Comparison of ENCODE assay signal across 10 cellular contexts in the genomic region with DNA sequence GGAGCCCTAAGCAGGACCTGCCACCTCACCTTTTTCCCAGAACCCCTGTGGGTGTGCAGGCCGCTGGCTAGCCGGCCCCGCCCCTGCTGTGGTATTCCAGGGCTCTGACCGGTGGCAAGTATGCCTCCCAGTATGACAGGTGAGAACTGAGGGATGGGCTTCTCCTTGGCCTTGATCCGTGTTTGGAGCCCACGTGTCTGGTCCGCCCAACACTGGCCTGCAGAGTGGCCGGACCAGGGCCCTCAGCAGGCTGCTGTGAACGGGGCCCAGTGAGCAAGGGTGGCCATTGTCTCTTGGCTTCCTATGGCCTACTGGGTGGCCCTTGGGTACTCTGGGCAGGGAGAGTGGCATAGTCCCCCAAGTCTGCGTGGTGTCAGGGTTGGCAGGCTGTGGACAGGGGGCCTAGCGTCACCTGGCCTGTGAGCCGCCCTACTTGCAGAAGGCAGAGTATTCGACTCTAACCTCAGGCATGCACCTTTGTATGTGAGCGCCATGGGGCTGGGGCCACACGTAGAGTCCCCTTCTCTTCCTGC. TPM values are rescaled to one million over a fixed set of nuclear protein-coding genes. Genes with fewer than 3 reads are reported as not detected.
DNase-seq lines count a peak whose midpoint lies in the region; ATAC-seq, FAIRE-seq and TF ChIP-seq lines count a peak whose summit lies in the region.
"Had no signal": no experiment of that assay in that cellular context is flagged by ENCODE, and none has a peak within 500 bp of the region (broad histone marks: within the 10 kb centered on the region; RNA-seq: fewer than 3 reads in every experiment).

No MANE protein-coding gene starts in this region.

- CTCF ChIA-PET in CD8-positive, alpha-beta T cell (lab: Charles Lee), result interaction anchor here (1.0 kb wide), 1 partner anchor 10 kb away, joined by 4 read pairs; no protein-coding TSS in a partner anchor
- CTCF ChIA-PET in H1 (lab: Charles Lee; ENCODE audit: partially characterized antibody), result interaction anchor here (1.6 to 1.9 kb wide), 3 partner anchors 10 to 15 kb away, joined by 4 to 8 read pairs (median 4); no protein-coding TSS in a partner anchor
- CTCF ChIA-PET in A673 (lab: Charles Lee), result no interaction called here

- TF ChIP-seq POLR2A in H1 (IDR thresholded peaks at IDR 0.05; ENCODE audit: control extremely low read depth in 1 of 2, low read depth in 2 of 2, low read length in 2 of 2), result no peak

- peak overlapping the region; percentile 77 for H3K4me3 ChIP-seq in CD8-positive, alpha-beta T cell (ENCODE audit: low read depth, low read length)
- no peak overlapping the region for H3K4me3 ChIP-seq in RWPE2 (ENCODE audit: severe bottlenecking)
- H3K4me3 ChIP-seq in H1 (ENCODE audit: extremely low read depth in 1 of 4, insufficient read depth in 2 of 4, low read depth in 3 of 4, low read length in 4 of 4), result no peak overlapping the region
- no peak overlapping the region for H3K4me3 ChIP-seq in trophoblast cell (ENCODE audit: low read depth, low read length)
- H3K4me3 ChIP-seq in A673 (ENCODE audit: low read depth, low read length, poor library complexity, severe bottlenecking), result no peak overlapping the region

- BruUV-seq in A673 (replicated peaks; lab: Mats Ljungman, UMichigan), result no TSS peak

- H3K36me3 ChIP-seq in CD8-positive, alpha-beta T cell (ENCODE audit: insufficient read depth, low read length), result no peaks in the 10 kb centered on the region
- H3K36me3 ChIP-seq in RWPE2 (ENCODE audit: low read depth) (no peaks in the 10 kb centered on the region; the same call in 1 of the 2 replicates), H1 (ENCODE audit: control insufficient read depth in 2 of 4, insufficient read depth in 4 of 4, low read length in 3 of 4) (no peaks in the 10 kb centered on the region), trophoblast cell (ENCODE audit: control insufficient read depth in 1 of 2, insufficient read depth in 2 of 2, low read length in 2 of 2) (peaks cover 13 to 14% of the 10 kb centered on the region in 2 experiments), A673 (ENCODE audit: insufficient read depth, low read length, poor library complexity, severe bottlenecking) (no peaks in the 10 kb centered on the region)

- H3K4me3 Mint-ChIP-seq in CD8-positive, alpha-beta T cell, result peak overlapping the region; percentile 85

- TF ChIP-seq RAD21 in H1 (IDR thresholded peaks at IDR 0.05 in 1 of 2, conservative IDR thresholded peaks at IDR 0.05 in 1 of 2; ENCODE audit: low read depth in 2 of 2, low read length in 2 of 2), result no peak

- H2BK5ac ChIP-seq in H1 (ENCODE audit: low read depth, low read length), result no peak overlapping the region
- no peak overlapping the region for H2BK5ac ChIP-seq in trophoblast cell (ENCODE audit: low read depth, low read length, poor library complexity)

- H3K9me3 Mint-ChIP-seq in CD8-positive, alpha-beta T cell, result no peaks in the 10 kb centered on the region
- H3K9me3 Mint-ChIP-seq: activated naive CD4-positive, alpha-beta T cell treated with anti-CD3 and anti-CD28 coated beads, Interleukin-2, amount 50 U/mL, for 72 hours had no signal

- H3K4ac ChIP-seq in H1 (replicated peaks; ENCODE audit: insufficient read length, low read depth, low read length), result no peak overlapping the region
- H3K4ac ChIP-seq in trophoblast cell (ENCODE audit: low read depth, low read length), result no peak overlapping the region

- H2BK120ac ChIP-seq in H1 (replicated peaks; ENCODE audit: low read depth, low read length) (no peak overlapping the region), trophoblast cell (ENCODE audit: insufficient read depth, low read length, poor library complexity) (no peak overlapping the region)

- no peaks in the 10 kb centered on the region for H3K27me3 Mint-ChIP-seq in CD8-positive, alpha-beta T cell (ENCODE audit: low read depth)

- H4K8ac ChIP-seq in H1 (ENCODE audit: extremely low read depth, insufficient read depth, low read length) (0 out of 2 replicates have a peak overlapping the region, but pooled peaks have one; percentile 51), trophoblast cell (ENCODE audit: low read depth, low read length) (no peak overlapping the region)

- no peak overlapping the region for H2BK12ac ChIP-seq in H1 (ENCODE audit: low read depth, low read length)
- H2BK12ac ChIP-seq in trophoblast cell (ENCODE audit: low read length), result no peak overlapping the region

- H3K14ac ChIP-seq in H1 (ENCODE audit: insufficient read length), result no peak overlapping the region
- no peak overlapping the region for H3K14ac ChIP-seq in trophoblast cell (ENCODE audit: low read length)

- H2BK20ac ChIP-seq in H1 (ENCODE audit: low read length), result no peak overlapping the region

- H3K56ac ChIP-seq in H1 (replicated peaks; ENCODE audit: insufficient read length, low read depth, low read length), result no peak overlapping the region

- POLR2A ChIA-PET in CD8-positive, alpha-beta T cell (lab: Charles Lee), result interaction anchor here (2.1 to 3.7 kb wide), 2 partner anchors 9 to 10 kb away, joined by 12 to 16 read pairs; no protein-coding TSS in a partner anchor
- POLR2A ChIA-PET in H1 (lab: Charles Lee; ENCODE audit: partially characterized antibody) (interaction anchor here (1.4 to 2.5 kb wide), 2 partner anchors 16 to 30 kb away, joined by 3 to 6 read pairs; partner anchors contain the start of gene CAPN10), A673 (lab: Charles Lee; ENCODE audit: low non-redundant PET) (no interaction called here)

- no peak overlapping the region for H3K9ac ChIP-seq in H1 (replicated peaks in 1 of 4; ENCODE audit: extremely low read depth in 1 of 4, low read depth in 3 of 4, low read length in 3 of 4)
- no peak overlapping the region for H3K9ac ChIP-seq in trophoblast cell (ENCODE audit: low read length)

- WGBS in H1 (ENCODE audit: extremely low coverage in 1 of 2, insufficient coverage in 1 of 2, insufficient read length in 1 of 2, insufficient replicate concordance in 2 of 2, low coverage in 1 of 2, low lambda C conversion rate in 2 of 2, missing lambda C conversion rate in 1 of 2), 2 experiments, result 90% methylated on average over 11 of the region's 15 CpGs; no CpG with 5 or more reads in 1 of the 2 experiments
- WGBS in trophoblast cell (ENCODE audit: extremely low coverage, insufficient coverage, insufficient read length), result no CpG with 5 or more reads among the region's 15 CpGs

- peak in 1 of 7 experiments; percentile 46 for DNase-seq in CD8-positive, alpha-beta T cell
- DNase-seq in RWPE2 (ENCODE audit: low spot score) (peak; percentile 39), H1 (ENCODE audit: low read depth in 1 of 2, low spot score in 2 of 2) (peak in 1 of 2 experiments; percentile 40), trophoblast cell (no peak), putamen (ENCODE audit: low spot score) (no peak), A673 (ENCODE audit: low spot score) (no peak), NCI-H345 treated with DMSO at 0.1 percent for 48 hours (lab: John Stamatoyannopoulos, UW; ENCODE audit: unreplicated experiment) (no peak)
- DNase-seq: foreskin melanocyte had no signal

- H3K27ac ChIP-seq in CD8-positive, alpha-beta T cell (ENCODE audit: low read depth, low read length), result no peak overlapping the region
- H3K27ac ChIP-seq in RWPE2 (ENCODE audit: poor library complexity, severe bottlenecking) (no peak overlapping the region), H1 (ENCODE audit: low read depth, low read length) (no peak overlapping the region), trophoblast cell (ENCODE audit: low read depth, low read length) (no peak overlapping the region), A673 (ENCODE audit: low read depth, low read length, poor library complexity, severe bottlenecking) (no peak overlapping the region)

- FAIRE-seq in H1 (lab: Jason Lieb, UNC), result no peak

- no peak for TF ChIP-seq CTCF in CD8-positive, alpha-beta T cell (IDR thresholded peaks at IDR 0.05)
- no peak for TF ChIP-seq CTCF in RWPE2 (IDR thresholded peaks at IDR 0.05; ENCODE audit: poor library complexity, severe bottlenecking)
- no peak for TF ChIP-seq CTCF in H1 (IDR thresholded peaks at IDR 0.05; ENCODE audit: control extremely low read depth in 1 of 3, insufficient read depth in 1 of 3, low read depth in 1 of 3, low read length in 3 of 3)
- TF ChIP-seq CTCF in A673 (conservative IDR thresholded peaks at IDR 0.05; ENCODE audit: low read depth, low read length), result no peak

- no peak overlapping the region for H4K12ac ChIP-seq in trophoblast cell (ENCODE audit: low read depth, low read length)

- no peak for TF ChIP-seq EP300 in H1 (IDR thresholded peaks at IDR 0.05; ENCODE audit: borderline replicate concordance in 1 of 2, low read depth in 2 of 2, low read length in 2 of 2)

- no peak overlapping the region; a peak in 1 of 4 replicates for H3K4me2 ChIP-seq in H1 (ENCODE audit: insufficient read depth in 1 of 2, low read depth in 2 of 2, low read length in 2 of 2)
- H3K4me2 ChIP-seq in trophoblast cell (ENCODE audit: low read length), result no peak overlapping the region

- H2AK5ac ChIP-seq in H1 (ENCODE audit: low read depth, low read length) (no peak overlapping the region), trophoblast cell (ENCODE audit: low read length) (no peak overlapping the region)

- H2AFZ ChIP-seq in H1 (ENCODE audit: low read length) (no peak overlapping the region), trophoblast cell (ENCODE audit: insufficient read depth, low read length, poor library complexity) (no peak overlapping the region)

- no peaks in the 10 kb centered on the region for H3K79me1 ChIP-seq in H1 (ENCODE audit: low read depth, low read length)
- peaks cover 13% of the 10 kb centered on the region for H3K79me1 ChIP-seq in trophoblast cell (ENCODE audit: low read length)

- no peak for ATAC-seq in CD8-positive, alpha-beta T cell
- ATAC-seq in RWPE2 (ENCODE audit: low read depth), result no peak
- ATAC-seq in HG02870 (IDR thresholded peaks at IDR 0.05; ENCODE audit: unreplicated experiment), result no peak
- ATAC-seq: activated naive CD4-positive, alpha-beta T cell treated with anti-CD3 and anti-CD28 coated beads, Interleukin-2, amount 50 U/mL, for 72 hours had no signal

- H3K23me2 ChIP-seq in H1 (ENCODE audit: low read depth, low read length), result peaks cover 10% of the 10 kb centered on the region; the same call in 1 of the 2 replicates

- H3K27me3 ChIP-seq in CD8-positive, alpha-beta T cell (ENCODE audit: insufficient read depth, low read length), result no peaks in the 10 kb centered on the region
- H3K27me3 ChIP-seq in RWPE2 (ENCODE audit: insufficient read depth, poor library complexity, severe bottlenecking) (no peaks in the 10 kb centered on the region), H1 (replicated peaks in 1 of 4; ENCODE audit: control insufficient read depth in 3 of 4, extremely low read depth in 1 of 4, insufficient read depth in 3 of 4, low read length in 3 of 4) (peaks cover 18 to 34% (median 30%) of the 10 kb centered on the region in 4 experiments), trophoblast cell (ENCODE audit: insufficient read depth, low read length) (no peaks in the 10 kb centered on the region), A673 (replicated peaks; ENCODE audit: insufficient read depth, low read depth, low read length, poor library complexity) (no peaks in the 10 kb centered on the region)

- no peaks in the 10 kb centered on the region for H3K9me3 ChIP-seq in CD8-positive, alpha-beta T cell (ENCODE audit: low read length)
- no peaks in the 10 kb centered on the region for H3K9me3 ChIP-seq in RWPE2 (ENCODE audit: severe bottlenecking)
- no peaks in the 10 kb centered on the region for H3K9me3 ChIP-seq in H1 (ENCODE audit: insufficient read depth in 2 of 2, low read depth in 1 of 2, low read length in 1 of 2)
- peaks cover 1% of the 10 kb centered on the region for H3K9me3 ChIP-seq in trophoblast cell (ENCODE audit: insufficient read depth, low read depth, low read length)
- no peaks in the 10 kb centered on the region for H3K9me3 ChIP-seq in A673 (ENCODE audit: low read depth, low read length, poor library complexity, severe bottlenecking)

- H2BK15ac ChIP-seq in H1 (ENCODE audit: low read length), result no peak overlapping the region

- peak overlapping the region; percentile 85 for H3K27ac Mint-ChIP-seq in CD8-positive, alpha-beta T cell

- intact Hi-C loops in CD8-positive, alpha-beta T cell (cut with DNase I, micrococcal nuclease), result loop anchor here (5.0 to 10.0 kb wide), 10 partner anchors 52 to 1165 kb away; partner anchors contain the start of genes FARP2 (in 2 of the 2), ING5 (in 2 of the 2), HDAC4 (in 1 of the 2) and MTERF4 (in 1 of the 2)
- intact Hi-C loops in A673 (cut with micrococcal nuclease; ENCODE audit: unreplicated experiment), result no loop called here

- H4K5ac ChIP-seq in H1 (ENCODE audit: insufficient read length, low read depth, low read length), result no peak overlapping the region

- peaks cover 3 to 20% of the 10 kb centered on the region in 2 experiments for H4K20me1 ChIP-seq in H1 (replicated peaks in 1 of 2; ENCODE audit: control insufficient read depth in 1 of 2, insufficient read depth in 2 of 2, low read length in 2 of 2)

- no peak overlapping the region for H4K91ac ChIP-seq in H1 (replicated peaks; ENCODE audit: insufficient read length, low read length)
- H4K91ac ChIP-seq in trophoblast cell (ENCODE audit: low read depth, low read length), result no peak overlapping the region

- H3K79me2 ChIP-seq in H1 (ENCODE audit: control insufficient read depth in 1 of 2, insufficient read depth in 2 of 2, low read length in 2 of 2) (no peaks in the 10 kb centered on the region), trophoblast cell (ENCODE audit: control insufficient read depth, insufficient read depth, low read length, poor library complexity) (no peaks in the 10 kb centered on the region)

- H3K36me3 Mint-ChIP-seq in CD8-positive, alpha-beta T cell, result peaks cover 26% of the 10 kb centered on the region

- no peak overlapping the region for H3K18ac ChIP-seq in H1 (ENCODE audit: extremely low read depth, low read length)
- H3K18ac ChIP-seq in trophoblast cell (ENCODE audit: low read length), result peak overlapping the region; percentile 10

- H3K4me1 ChIP-seq in CD8-positive, alpha-beta T cell (ENCODE audit: insufficient read depth, low read length), result peaks cover 52% of the 10 kb centered on the region
- H3K4me1 ChIP-seq in RWPE2 (ENCODE audit: insufficient read depth, poor library complexity, severe bottlenecking) (peaks cover 18% of the 10 kb centered on the region), H1 (replicated peaks in 1 of 4; ENCODE audit: control insufficient read depth in 3 of 4, insufficient read depth in 4 of 4, low read length in 3 of 4) (peaks cover 0 to 29% (median 21%) of the 10 kb centered on the region in 4 experiments; a peak in 6 of 7 replicates), trophoblast cell (ENCODE audit: control insufficient read depth in 1 of 2, insufficient read depth in 2 of 2, low read length in 2 of 2) (peaks cover 28 to 39% of the 10 kb centered on the region in 2 experiments), A673 (ENCODE audit: insufficient read depth, low read length, poor library complexity, severe bottlenecking) (peaks cover 21% of the 10 kb centered on the region)

- peaks cover 54% of the 10 kb centered on the region for H3K4me1 Mint-ChIP-seq in CD8-positive, alpha-beta T cell (ENCODE audit: low read depth)

- H3K23ac ChIP-seq in H1 (ENCODE audit: insufficient read length) (no peak overlapping the region), trophoblast cell (ENCODE audit: low read length) (no peak overlapping the region)

RNA-seq across cellular contexts. Expression of gene RNPEPL1, which starts 1.8 kb away (rescaled TPM):
- total RNA-seq in CD8-positive, alpha-beta T cell, result 10 to 100 TPM; 73.3 to 75.0 TPM
- total RNA-seq in H1 (2021; fragmentation: NEBNext Ultra II Directional; extraction: Animal tissue kit (Norgen Biotek cat#: 25700)), result 11.3 and 11.7 TPM in 2 replicates
- polyA plus RNA-seq in H1 (2011; rRNA removed), result 9.0 and 13.5 TPM in 2 replicates
- 7.2 TPM for polyA plus RNA-seq in H1 (2011; cell fraction: cytosol; rRNA removed)
- polyA plus RNA-seq in H1 (2011; cell fraction: nucleus; rRNA removed), result 23.2 TPM
- polyA plus RNA-seq in H1 (2012, experiment 1 of 2), result 7.1 to 11.6 TPM (median 11.6 TPM) in 4 replicates
- 12.3 TPM for polyA plus RNA-seq in H1 (2012, experiment 2 of 2)
- 7.8 TPM for polyA plus RNA-seq in H1 (2013, experiment 1 of 2)
- 8.7 TPM for polyA plus RNA-seq in H1 (2013, experiment 2 of 2)
- 3.0 and 3.4 TPM in 2 replicates for polyA minus RNA-seq in H1 (2011; rRNA and poly(A)+ RNA removed)
- polyA minus RNA-seq in H1 (2011; cell fraction: cytosol; rRNA and poly(A)+ RNA removed), result 11.2 TPM
- 10.5 TPM for polyA minus RNA-seq in H1 (2011; cell fraction: nucleus; rRNA and poly(A)+ RNA removed)
- polyA plus RNA-seq in trophoblast cell (2013), result 43.3 and 44.3 TPM in 2 replicates
- 26.5 and 29.4 TPM in 2 replicates for total RNA-seq in A673 (2021)

RNA-seq across cellular contexts. Expression of gene DUSP28, which starts 9.9 kb away (rescaled TPM):
- total RNA-seq in CD8-positive, alpha-beta T cell, result 10 to 100 TPM; 16.4 to 17.3 TPM
- 1.3 and 2.1 TPM in 2 replicates for total RNA-seq in H1 (2021; fragmentation: NEBNext Ultra II Directional; extraction: Animal tissue kit (Norgen Biotek cat#: 25700))
- 2.3 and 3.3 TPM in 2 replicates for polyA plus RNA-seq in H1 (2011; rRNA removed)
- polyA plus RNA-seq in H1 (2011; cell fraction: cytosol; rRNA removed), result 2.8 TPM
- polyA plus RNA-seq in H1 (2011; cell fraction: nucleus; rRNA removed), result 2.2 TPM
- polyA plus RNA-seq in H1 (2012, experiment 1 of 2), result 1.6 to 2.9 TPM (median 1.9 TPM) in 4 replicates
- polyA plus RNA-seq in H1 (2012, experiment 2 of 2), result 2.8 TPM
- 1.5 TPM for polyA plus RNA-seq in H1 (2013, experiment 1 of 2)
- polyA plus RNA-seq in H1 (2013, experiment 2 of 2), result 1.8 TPM
- 1.1 and 4.7 TPM in 2 replicates for polyA minus RNA-seq in H1 (2011; rRNA and poly(A)+ RNA removed)
- polyA minus RNA-seq in H1 (2011; cell fraction: cytosol; rRNA and poly(A)+ RNA removed), result 0.88 TPM
- 7.1 TPM for polyA minus RNA-seq in H1 (2011; cell fraction: nucleus; rRNA and poly(A)+ RNA removed)
- polyA plus RNA-seq in trophoblast cell (2013), result 3.2 and 3.3 TPM in 2 replicates
- 4.9 and 5.1 TPM in 2 replicates for total RNA-seq in A673 (2021)

RNA-seq across cellular contexts. Expression of gene ANKMY1, which starts 12.3 kb away (rescaled TPM):
- 10 to 100 TPM; 23.4 to 23.9 TPM for total RNA-seq in CD8-positive, alpha-beta T cell
- 4.5 and 5.4 TPM in 2 replicates for total RNA-seq in H1 (2021; fragmentation: NEBNext Ultra II Directional; extraction: Animal tissue kit (Norgen Biotek cat#: 25700))
- polyA plus RNA-seq in H1 (2011; rRNA removed), result 4.8 and 6.4 TPM in 2 replicates
- 5.1 TPM for polyA plus RNA-seq in H1 (2011; cell fraction: cytosol; rRNA removed)
- 10.3 TPM for polyA plus RNA-seq in H1 (2011; cell fraction: nucleus; rRNA removed)
- 3.3 to 4.5 TPM (median 4.0 TPM) in 4 replicates for polyA plus RNA-seq in H1 (2012, experiment 1 of 2)
- 4.1 TPM for polyA plus RNA-seq in H1 (2012, experiment 2 of 2)
- 1.4 TPM for polyA plus RNA-seq in H1 (2013, experiment 1 of 2)
- polyA plus RNA-seq in H1 (2013, experiment 2 of 2), result 2.1 TPM
- 8.1 and 10.0 TPM in 2 replicates for polyA minus RNA-seq in H1 (2011; rRNA and poly(A)+ RNA removed)
- 3.9 TPM for polyA minus RNA-seq in H1 (2011; cell fraction: cytosol; rRNA and poly(A)+ RNA removed)
- 15.7 TPM for polyA minus RNA-seq in H1 (2011; cell fraction: nucleus; rRNA and poly(A)+ RNA removed)
- polyA plus RNA-seq in trophoblast cell (2013), result 4.7 and 5.0 TPM in 2 replicates
- 21.0 and 21.8 TPM in 2 replicates for total RNA-seq in A673 (2021)

RNA-seq across cellular contexts. Expression of gene CAPN10, which starts 16.5 kb away (rescaled TPM):
- 10 to 100 TPM; 65.9 to 68.9 TPM for total RNA-seq in CD8-positive, alpha-beta T cell
- total RNA-seq in H1 (2021; fragmentation: NEBNext Ultra II Directional; extraction: Animal tissue kit (Norgen Biotek cat#: 25700)), result 39.8 and 40.7 TPM in 2 replicates
- 30.7 and 44.5 TPM in 2 replicates for polyA plus RNA-seq in H1 (2011; rRNA removed)
- polyA plus RNA-seq in H1 (2011; cell fraction: cytosol; rRNA removed), result 44.8 TPM
- 302 TPM for polyA plus RNA-seq in H1 (2011; cell fraction: nucleus; rRNA removed)
- 32.9 to 47.0 TPM (median 38.8 TPM) in 4 replicates for polyA plus RNA-seq in H1 (2012, experiment 1 of 2)
- 20.9 TPM for polyA plus RNA-seq in H1 (2012, experiment 2 of 2)
- 23.2 TPM for polyA plus RNA-seq in H1 (2013, experiment 1 of 2)
- 19.7 TPM for polyA plus RNA-seq in H1 (2013, experiment 2 of 2)
- 12.4 and 12.5 TPM in 2 replicates for polyA minus RNA-seq in H1 (2011; rRNA and poly(A)+ RNA removed)
- polyA minus RNA-seq in H1 (2011; cell fraction: cytosol; rRNA and poly(A)+ RNA removed), result 21.1 TPM
- polyA minus RNA-seq in H1 (2011; cell fraction: nucleus; rRNA and poly(A)+ RNA removed), result 62.2 TPM
- 13.6 and 13.9 TPM in 2 replicates for polyA plus RNA-seq in trophoblast cell (2013)
- total RNA-seq in A673 (2021), result 43.4 and 43.5 TPM in 2 replicates

RNA-seq across cellular contexts. Expression of gene GPR35, which starts 55.2 kb away (rescaled TPM):
- 10 to 100 TPM; 17.5 to 18.7 TPM for total RNA-seq in CD8-positive, alpha-beta T cell
- 0.29 TPM in 1 of 2 replicates, not detected in the other for total RNA-seq in H1 (2021; fragmentation: NEBNext Ultra II Directional; extraction: Animal tissue kit (Norgen Biotek cat#: 25700))
- 0.47 and 0.67 TPM in 2 replicates for polyA plus RNA-seq in H1 (2011; rRNA removed)
- polyA plus RNA-seq in H1 (2011; cell fraction: cytosol; rRNA removed), result 0.70 TPM
- polyA plus RNA-seq in H1 (2011; cell fraction: nucleus; rRNA removed), result 2.6 TPM
- polyA plus RNA-seq in H1 (2012, experiment 1 of 2), result 0.23 to 0.51 TPM (median 0.37 TPM) in 4 replicates
- polyA plus RNA-seq in H1 (2012, experiment 2 of 2), result 0.29 TPM
- 0.24 TPM for polyA plus RNA-seq in H1 (2013, experiment 1 of 2)
- polyA plus RNA-seq in H1 (2013, experiment 2 of 2), result 0.13 TPM
- not detected in 2 replicates for polyA minus RNA-seq in H1 (2011; rRNA and poly(A)+ RNA removed)
- polyA minus RNA-seq in H1 (2011; cell fraction: cytosol; rRNA and poly(A)+ RNA removed), result not detected
- polyA minus RNA-seq in H1 (2011; cell fraction: nucleus; rRNA and poly(A)+ RNA removed), result 0.30 TPM
- polyA plus RNA-seq in trophoblast cell (2013), result 0.68 and 0.96 TPM in 2 replicates
- total RNA-seq in A673 (2021), result 2.7 and 2.9 TPM in 2 replicates
